In genomic region chrX:41332408-41332987, GRCh38 we compare ENCODE assay signal across 8 cellular contexts. TPM values are rescaled to one million over a fixed set of nuclear protein-coding genes. Genes with fewer than 3 reads are reported as not detected.
DNase-seq lines count a peak whose midpoint lies in the region; ATAC-seq and TF ChIP-seq lines count a peak whose summit lies in the region.

No MANE protein-coding gene starts in this region.

- H3K9ac ChIP-seq in subcutaneous abdominal adipose tissue (ENCODE audit: low read length in 5 of 5) = peak overlapping the region; percentile 28 to 100 (median 95)

- H3K4me1 ChIP-seq in breast epithelium (peaks cover 0 to 10% of the 10 kb centered on the region in 2 donors), subcutaneous abdominal adipose tissue (ENCODE audit: control insufficient read depth in 5 of 5, insufficient read depth in 5 of 5, low read length in 5 of 5) (peaks cover 5 to 54% (median 44%) of the 10 kb centered on the region in 5 donors)

- H3K27ac ChIP-seq in breast epithelium (peak overlapping the region; percentile 100), subcutaneous abdominal adipose tissue (ENCODE audit: low read depth, low read length) (peak overlapping the region; percentile 100)

- H3K36me3 ChIP-seq in breast epithelium = no peaks in the 10 kb centered on the region
- H3K36me3 ChIP-seq in subcutaneous abdominal adipose tissue (ENCODE audit: control insufficient read depth in 5 of 5, insufficient read depth in 5 of 5, low read length in 5 of 5) = peaks cover 0 to 3% (median under 1%) of the 10 kb centered on the region in 5 donors

- H3K27me3 ChIP-seq in breast epithelium (no peaks in the 10 kb centered on the region), subcutaneous abdominal adipose tissue (ENCODE audit: control insufficient read depth in 5 of 5, insufficient read depth in 4 of 5, low read length in 5 of 5) (no peaks in the 10 kb centered on the region)

- peak; percentile 1 for ATAC-seq in left lobe of liver
- ATAC-seq in HG03442 (IDR thresholded peaks at IDR 0.05; ENCODE audit: unreplicated experiment) = no peak

- intact Hi-C loops in breast epithelium (cut with DNase I; ENCODE audit: low total_unique reads) = no loop called here

- TF ChIP-seq POLR2A in breast epithelium (IDR thresholded peaks at IDR 0.05) = no peak

- peak overlapping the region; percentile 82 to 97 (median 92) for H3K4me3 ChIP-seq in breast epithelium
- peak overlapping the region; percentile 85 to 99 (median 97) for H3K4me3 ChIP-seq in subcutaneous abdominal adipose tissue (ENCODE audit: low read depth in 1 of 5, low read length in 5 of 5)

- H3K9me3 ChIP-seq in breast epithelium (no peaks in the 10 kb centered on the region), subcutaneous abdominal adipose tissue (ENCODE audit: control insufficient read depth in 5 of 5, low read length in 5 of 5) (no peaks in the 10 kb centered on the region)

- no peak for TF ChIP-seq CTCF in breast epithelium (IDR thresholded peaks at IDR 0.05)

- peak; percentile 7 for DNase-seq in SHP77 treated with DMSO at 0.1 percent for 48 hours (lab: John Stamatoyannopoulos, UW)
- no peak for DNase-seq in SHP77 (lab: John Stamatoyannopoulos, UW)
- DNase-seq in HCEC 1CT = peak; percentile 49
- peak; percentile 63 for DNase-seq in NCI-H526 treated with DMSO at 0.1 percent for 48 hours (lab: John Stamatoyannopoulos, UW)
- DNase-seq in breast epithelium (ENCODE audit: low spot score in 2 of 2) = peak; percentile 52 to 63
- no peak for DNase-seq in left lobe of liver (ENCODE audit: low spot score)

RNA-seq across cellular contexts. Expression of gene DDX3X, which starts 1.5 kb away (rescaled TPM):
- 100 to 1,000 TPM; 239 to 375 (median 248) TPM for total RNA-seq in breast epithelium
- total RNA-seq in left lobe of liver = 92.3 TPM

Comparison
In these comparisons a context has a peak if more than half of its experiments do, and no peak if none do; other contexts are left out.
1. DNase-seq: peak in SHP77 treated with DMSO at 0.1 percent for 48 hours (single experiment), HCEC 1CT (single experiment), NCI-H526 treated with DMSO at 0.1 percent for 48 hours (single experiment) and breast epithelium (2 of 2); none in SHP77 (0 of 2) and left lobe of liver (single experiment).